In genomic region chr3:130961458-130961857, GRCh38 we compare ENCODE assay signal across 24 cellular contexts.
DNase-seq lines count a peak whose midpoint lies in the region; ATAC-seq, FAIRE-seq and TF ChIP-seq lines count a peak whose summit lies in the region.
"Had no signal": no experiment of that assay in that cellular context is flagged by ENCODE, and none has a peak within 500 bp of the region (broad histone marks: within the 10 kb centered on the region; RNA-seq: fewer than 3 reads in every experiment).

No MANE protein-coding gene starts in this region.

- no TSS peak for BruUV-seq in IMR-90 (replicated peaks; lab: Mats Ljungman, UMichigan)
- no TSS peak for BruUV-seq in K562 (replicated peaks; lab: Mats Ljungman, UMichigan)

- no peak overlapping the region for H4K5ac ChIP-seq in IMR-90 (ENCODE audit: low read depth, low read length)

- H2AFZ ChIP-seq in IMR-90 (replicated peaks; ENCODE audit: low read length, poor library complexity): no peak overlapping the region
- no peak overlapping the region for H2AFZ ChIP-seq in K562 (ENCODE audit: low read depth, low read length)
- H2AFZ ChIP-seq in GM23248: no peak overlapping the region

- H3K27ac ChIP-seq in IMR-90 (ENCODE audit: insufficient read depth, low read length): no peak overlapping the region
- no peak overlapping the region for H3K27ac ChIP-seq in K562 (ENCODE audit: extremely low read depth, low read depth, low read length)
- no peak overlapping the region for H3K27ac ChIP-seq in GM23248
- no peak overlapping the region for H3K27ac ChIP-seq in heart left ventricle
- H3K27ac ChIP-seq: BLaER1 had no signal

- H3K4me3 ChIP-seq in IMR-90 (ENCODE audit: insufficient read depth, low read depth, low read length) (no peak overlapping the region), K562 (no peak overlapping the region), GM23248 (no peak overlapping the region), heart left ventricle (no peak overlapping the region)
- H3K4me3 ChIP-seq: BLaER1, GM12878 had no signal

- H4K20me1 ChIP-seq in IMR-90 (ENCODE audit: insufficient read depth, low read length): no peaks in the 10 kb centered on the region
- H4K20me1 ChIP-seq in K562 (replicated peaks; ENCODE audit: control insufficient read depth, insufficient read depth, low read length): no peaks in the 10 kb centered on the region
- no peaks in the 10 kb centered on the region for H4K20me1 ChIP-seq in GM23248 (ENCODE audit: insufficient read depth)
- H4K20me1 ChIP-seq: BLaER1 had no signal

- no peak for TF ChIP-seq POLR2A in IMR-90 (IDR thresholded peaks at IDR 0.05; ENCODE audit: low read depth, low read length)
- TF ChIP-seq POLR2A in K562 (conservative IDR thresholded peaks at IDR 0.05): no peak
- no peak for TF ChIP-seq POLR2A in heart left ventricle (IDR thresholded peaks at IDR 0.05)

- CTCF ChIA-PET in IMR-90 (lab: Yijun Ruan, JAX): no interaction called here
- CTCF ChIA-PET in K562 (lab: Yijun Ruan, JAX; ENCODE audit: low intra/inter-chr PET ratio): no interaction called here

- no peak for ATAC-seq in IMR-90 (ENCODE audit: low read depth)
- no peak for ATAC-seq in K562
- no peak for ATAC-seq in heart left ventricle
- ATAC-seq: GM12878 had no signal

- H3K9me1 ChIP-seq in IMR-90 (ENCODE audit: insufficient read depth, low read length): peaks cover 3% of the 10 kb centered on the region; the same call in 1 of the 2 replicates
- H3K9me1 ChIP-seq in K562 (ENCODE audit: control insufficient read depth, insufficient read depth, low read length): no peaks in the 10 kb centered on the region

- H2AK9ac ChIP-seq in IMR-90 (replicated peaks; ENCODE audit: low read depth, low read length, poor library complexity): no peak overlapping the region

- H3K4me1 ChIP-seq in IMR-90 (ENCODE audit: control insufficient read depth, insufficient read depth, low read length) (peaks cover 3% of the 10 kb centered on the region), K562 (replicated peaks in 1 of 2; ENCODE audit: control insufficient read depth in 2 of 2, insufficient read depth in 2 of 2, low read length in 2 of 2) (no peaks in the 10 kb centered on the region), GM23248 (ENCODE audit: insufficient read depth) (peaks cover 49% of the 10 kb centered on the region), heart left ventricle (peaks cover 0 to 9% (median 0%) of the 10 kb centered on the region in 12 donors)
- H3K4me1 ChIP-seq: BE2C, BLaER1 had no signal

- H3K9ac ChIP-seq in IMR-90 (ENCODE audit: low read depth, low read length) (no peak overlapping the region), K562 (ENCODE audit: insufficient read depth in 1 of 2, low read depth in 2 of 2, low read length in 2 of 2) (no peak overlapping the region), GM23248 (no peak overlapping the region)
- H3K9ac ChIP-seq: BLaER1 had no signal

- H2BK120ac ChIP-seq in IMR-90 (ENCODE audit: low read depth, low read length): no peak overlapping the region

- intact Hi-C loops in IMR-90 (cut with micrococcal nuclease): loop anchor here (10.0 kb wide), 1 partner anchor 387 kb away; no protein-coding TSS in a partner anchor
- intact Hi-C loops in K562 (cut with micrococcal nuclease): no loop called here
- intact Hi-C loops in heart left ventricle (cut with DNase I): no loop called here

- no peak overlapping the region for H3K18ac ChIP-seq in IMR-90 (ENCODE audit: low read depth, low read length)

- no peak overlapping the region for H4K8ac ChIP-seq in IMR-90 (ENCODE audit: low read depth in 2 of 2, low read length in 2 of 2)

- H3K27me3 ChIP-seq in IMR-90 (ENCODE audit: control insufficient read depth, insufficient read depth, low read length): no peaks in the 10 kb centered on the region
- H3K27me3 ChIP-seq in K562 (ENCODE audit: control insufficient read depth in 2 of 2, insufficient read depth in 2 of 2, low read length in 2 of 2): no peaks in the 10 kb centered on the region
- no peaks in the 10 kb centered on the region for H3K27me3 ChIP-seq in GM23248 (replicated peaks; ENCODE audit: insufficient read depth)
- no peaks in the 10 kb centered on the region for H3K27me3 ChIP-seq in heart left ventricle
- H3K27me3 ChIP-seq: BE2C, BLaER1 had no signal

- no peak overlapping the region for H2BK5ac ChIP-seq in IMR-90 (ENCODE audit: low read depth, low read length, poor library complexity, severe bottlenecking)

- H3K9me2 ChIP-seq in GM23248 (ENCODE audit: insufficient read depth): no peaks in the 10 kb centered on the region

- TF ChIP-seq RAD21 in IMR-90 (IDR thresholded peaks at IDR 0.05; ENCODE audit: low read length) (no peak), K562 (CRISPR knock-in tag; conservative IDR thresholded peaks at IDR 0.05 in 1 of 2, IDR thresholded peaks at IDR 0.05 in 1 of 2) (no peak)

- no peak for DNase-seq in IMR-90
- DNase-seq in K562 (ENCODE audit: extremely low read depth in 1 of 4, low spot score in 3 of 4): no peak
- no peak for DNase-seq in GM23248
- DNase-seq in GF-D8 (lab: John Stamatoyannopoulos, UW): no peak
- no peak for DNase-seq in heart left ventricle
- DNase-seq: 8988T; ACHN; BE2C; C1 segment of cervical spinal cord; CD4-positive, alpha-beta memory T cell; CD4-positive, CD25-positive, alpha-beta regulatory T cell; CD8-positive, alpha-beta memory T cell; COR-L47; DMS 273 treated with DMSO at 0.1 percent for 48 hours; DMS153; DMS53; DMS79; DND-41; EL had no signal

- POLR2A ChIA-PET in IMR-90 (lab: Charles Lee; ENCODE audit: unreplicated experiment): no interaction called here
- POLR2A ChIA-PET in K562 (lab: Yijun Ruan, JAX): no interaction called here

- FAIRE-seq in K562 (lab: Jason Lieb, UNC): no peak
- FAIRE-seq: A204.1, GM12878, GM12892, GM18507 had no signal

- H3F3A ChIP-seq in GM23248 (ENCODE audit: insufficient read depth): peaks cover 39% of the 10 kb centered on the region

- no peak overlapping the region for H3K56ac ChIP-seq in IMR-90 (ENCODE audit: extremely low read depth, insufficient read depth, low read length)

- H3K23ac ChIP-seq in IMR-90 (ENCODE audit: low read depth, low read length): no peak overlapping the region

- H3K9me3 ChIP-seq in IMR-90 (ENCODE audit: control insufficient read depth, insufficient read depth, low read length) (no peaks in the 10 kb centered on the region), K562 (replicated peaks; ENCODE audit: control insufficient read depth, insufficient read depth, low read depth, low read length) (no peaks in the 10 kb centered on the region), GM23248 (ENCODE audit: low read depth) (no peaks in the 10 kb centered on the region), heart left ventricle (no peaks in the 10 kb centered on the region)
- H3K9me3 ChIP-seq: BE2C, BLaER1 had no signal

- H3K4ac ChIP-seq in IMR-90 (ENCODE audit: low read depth, low read length): no peak overlapping the region

- H3K79me1 ChIP-seq in IMR-90 (ENCODE audit: low read depth in 1 of 2, low read length in 2 of 2): peaks cover 8 to 10% of the 10 kb centered on the region in 2 experiments

- H3K4me2 ChIP-seq in IMR-90 (ENCODE audit: low read depth, low read length): no peak overlapping the region
- no peak overlapping the region for H3K4me2 ChIP-seq in K562 (ENCODE audit: insufficient read depth, low read length)
- H3K4me2 ChIP-seq in GM23248 (ENCODE audit: unreplicated experiment): no peak overlapping the region
- H3K4me2 ChIP-seq: BLaER1 had no signal

- no peak overlapping the region for H2AK5ac ChIP-seq in IMR-90 (ENCODE audit: low read depth, low read length)

- H3K79me2 ChIP-seq in K562 (ENCODE audit: control insufficient read depth, insufficient read depth, low read length) (no peaks in the 10 kb centered on the region), GM23248 (ENCODE audit: insufficient read depth) (no peaks in the 10 kb centered on the region)

- H3K36me3 ChIP-seq in IMR-90 (ENCODE audit: control insufficient read depth, insufficient read depth, low read length) (peaks cover 6% of the 10 kb centered on the region), K562 (ENCODE audit: control insufficient read depth, insufficient read depth, low read length) (peaks cover 58% of the 10 kb centered on the region), GM23248 (ENCODE audit: low read depth) (peaks cover 31% of the 10 kb centered on the region), heart left ventricle (peaks cover 0 to 96% (median 82%) of the 10 kb centered on the region in 9 donors)

- H2BK15ac ChIP-seq in IMR-90 (ENCODE audit: low read depth, low read length): no peak overlapping the region

- TF ChIP-seq EP300 in K562 (IDR thresholded peaks at IDR 0.05; ENCODE audit: low read length): no peak

- dilution Hi-C loops in IMR-90 (cut with HindIII; ENCODE audit: low sequenced_read_pairs, unreplicated experiment): no loop called here

- no peak overlapping the region for H3K14ac ChIP-seq in IMR-90 (replicated peaks; ENCODE audit: low read depth, low read length)

- in situ Hi-C loops in IMR-90 (cut with MboI; ENCODE audit: low sequenced_read_pairs) (loop anchor here (25.0 kb wide), 1 partner anchor 1476 kb away; no protein-coding TSS in a partner anchor), K562 (cut with MboI) (no loop called here), GM23248 (cut with MboI) (no loop called here)

- no peak overlapping the region for H4K91ac ChIP-seq in IMR-90 (ENCODE audit: insufficient read depth, low read depth, low read length)

- TF ChIP-seq CTCF in IMR-90 (conservative IDR thresholded peaks at IDR 0.05; ENCODE audit: low read depth, low read length) (no peak), K562 (IDR thresholded peaks at IDR 0.05 in 2 of 3, conservative IDR thresholded peaks at IDR 0.05 in 1 of 3; ENCODE audit: insufficient read depth in 2 of 3, low read depth in 1 of 3, low read length in 3 of 3) (no peak), heart left ventricle (IDR thresholded peaks at IDR 0.05) (no peak)

- no peak overlapping the region for H2BK20ac ChIP-seq in IMR-90 (ENCODE audit: low read depth, low read length)

TF ChIP-seq in K562, 482 proteins besides CTCF, POLR2A, EP300 and RAD21 (continues in another document):
- TF ChIP-seq PHTF2 (CRISPR knock-in tag; IDR thresholded peaks at IDR 0.05): no peak
- TF ChIP-seq ZNF253 (CRISPR knock-in tag; conservative IDR thresholded peaks at IDR 0.05): no peak
